17 cellular contexts compared by ENCODE assay signal in the genomic region with DNA sequence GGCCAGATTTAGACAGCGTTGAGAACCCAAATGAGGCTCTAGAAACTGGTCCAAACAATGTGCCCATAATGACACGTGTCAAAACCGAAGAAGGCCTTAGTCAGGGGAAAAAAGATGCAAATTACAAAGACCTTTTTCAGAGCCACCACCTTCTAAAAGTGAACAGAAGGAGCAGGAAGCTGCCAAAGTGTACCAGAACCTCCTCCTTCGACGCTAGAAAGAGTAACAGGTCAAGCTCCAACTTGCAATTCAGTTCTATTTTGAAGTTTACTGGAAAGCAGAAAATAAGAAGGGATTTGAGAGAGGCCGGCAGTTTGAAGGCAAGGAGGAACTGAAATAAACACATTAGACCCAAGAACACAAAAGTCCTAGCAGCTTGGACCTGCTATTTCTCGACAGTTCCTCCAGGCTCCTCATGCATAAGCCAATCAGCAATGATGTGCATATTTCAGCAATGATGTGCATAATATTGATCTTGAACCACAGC.
A peak's percentile ranks its signal among the peaks of the same experiment; 100 is the strongest.
DNase-seq lines count a peak whose midpoint lies in the region; ATAC-seq and TF ChIP-seq lines count a peak whose summit lies in the region.
"Had no signal": no experiment of that assay in that cellular context is flagged by ENCODE, and none has a peak within 500 bp of the region (broad histone marks: within the 10 kb centered on the region; RNA-seq: fewer than 3 reads in every experiment).

No MANE protein-coding gene starts in this region.

- DNase-seq in CD14-positive monocyte (ENCODE audit: low spot score): no peak
- no peak for DNase-seq in activated T-helper 2 cell treated with anti-CD3 and anti-CD28 coated beads, Interferon-gamma antibody, Interleukin-2, Interleukin-4, amounts not matched to agents 10 μg/mL and 5 μg/mL and 100 μg/mL, durations not matched to agents 14 hours and 24 hours and 36 hours (ENCODE audit: low spot score)
- no peak for DNase-seq in NCI-H774 (lab: John Stamatoyannopoulos, UW)
- no peak for DNase-seq in hypothalamus (lab: John Stamatoyannopoulos, UW)
- no peak for DNase-seq in Ammon's horn (ENCODE audit: low spot score)
- DNase-seq: activated CD4-positive, CD25-positive, alpha-beta regulatory T cell treated with anti-CD3 and anti-CD28 coated beads, Interleukin-2, amount 50 U/mL, for 72 hours; activated gamma-delta T cell treated with Interleukin-2 at 50 U/mL for 16 hours; cerebellar nuclear complex; foreskin melanocyte; left lung; NCI-H1694; pancreas; stimulated activated CD4-positive, alpha-beta T cell treated with anti-CD3 and anti-CD28 coated beads, Interleukin-4, amount 100 ng/mL, for 24 hours had no signal

- H3K27me3 Mint-ChIP-seq in CD14-positive monocyte (ENCODE audit: low read depth in 3 of 3): peaks cover 0 to 2% (median 0%) of the 10 kb centered on the region in 3 donors
- no peaks in the 10 kb centered on the region for H3K27me3 Mint-ChIP-seq in activated T-helper 2 cell treated with anti-CD3 and anti-CD28 coated beads, Interferon-gamma antibody, Interleukin-2, Interleukin-4, amounts not matched to agents 10 μg/mL and 5 μg/mL and 100 μg/mL, durations not matched to agents 14 hours and 24 hours and 36 hours (ENCODE audit: low read depth)

- peaks cover 40% of the 10 kb centered on the region for H3K4me1 Mint-ChIP-seq in CD14-positive monocyte
- H3K4me1 Mint-ChIP-seq in activated T-helper 2 cell treated with anti-CD3 and anti-CD28 coated beads, Interferon-gamma antibody, Interleukin-2, Interleukin-4, amounts not matched to agents 10 μg/mL and 5 μg/mL and 100 μg/mL, durations not matched to agents 14 hours and 24 hours and 36 hours (ENCODE audit: low read depth): peaks cover 9% of the 10 kb centered on the region

- ATAC-seq in GM19324 (IDR thresholded peaks at IDR 0.05; ENCODE audit: low FRiP score, unreplicated experiment) (peak; percentile 72), HG03045 (IDR thresholded peaks at IDR 0.05; ENCODE audit: unreplicated experiment) (peak; percentile 69), HG03196 (IDR thresholded peaks at IDR 0.05; ENCODE audit: unreplicated experiment) (no peak)
- ATAC-seq: left lung, pancreas, Right ventricle myocardium inferior had no signal

- peak overlapping the region in 1 of 2 donors; percentile 41 for H3K4me3 Mint-ChIP-seq in CD14-positive monocyte
- H3K4me3 Mint-ChIP-seq in activated T-helper 2 cell treated with anti-CD3 and anti-CD28 coated beads, Interferon-gamma antibody, Interleukin-2, Interleukin-4, amounts not matched to agents 10 μg/mL and 5 μg/mL and 100 μg/mL, durations not matched to agents 14 hours and 24 hours and 36 hours (ENCODE audit: low read depth): no peak overlapping the region

- H3K9me3 Mint-ChIP-seq in CD14-positive monocyte: peaks cover 0 to 3% (median 0%) of the 10 kb centered on the region in 7 donors
- H3K9me3 Mint-ChIP-seq in activated T-helper 2 cell treated with anti-CD3 and anti-CD28 coated beads, Interferon-gamma antibody, Interleukin-2, Interleukin-4, amounts not matched to agents 10 μg/mL and 5 μg/mL and 100 μg/mL, durations not matched to agents 14 hours and 24 hours and 36 hours: no peaks in the 10 kb centered on the region

- H3K27ac Mint-ChIP-seq in CD14-positive monocyte: peak overlapping the region; percentile 24 to 93 (median 76)
- H3K27ac Mint-ChIP-seq in activated T-helper 2 cell treated with anti-CD3 and anti-CD28 coated beads, Interferon-gamma antibody, Interleukin-2, Interleukin-4, amounts not matched to agents 10 μg/mL and 5 μg/mL and 100 μg/mL, durations not matched to agents 14 hours and 24 hours and 36 hours: peak overlapping the region; percentile 35

- no peak for TF ChIP-seq CTCF in CD14-positive monocyte (IDR thresholded peaks at IDR 0.05)

- intact Hi-C loops in CD14-positive monocyte (cut with micrococcal nuclease): no loop called here
- intact Hi-C loops in activated T-helper 2 cell treated with anti-CD3 and anti-CD28 coated beads, Interferon-gamma antibody, Interleukin-2, Interleukin-4, amounts not matched to agents 10 μg/mL and 5 μg/mL and 100 μg/mL, durations not matched to agents 14 hours and 24 hours and 36 hours (cut with micrococcal nuclease): no loop called here

- H3K36me3 Mint-ChIP-seq in CD14-positive monocyte: peaks cover 8 to 14% of the 10 kb centered on the region in 2 donors
- H3K36me3 Mint-ChIP-seq in activated T-helper 2 cell treated with anti-CD3 and anti-CD28 coated beads, Interferon-gamma antibody, Interleukin-2, Interleukin-4, amounts not matched to agents 10 μg/mL and 5 μg/mL and 100 μg/mL, durations not matched to agents 14 hours and 24 hours and 36 hours (ENCODE audit: low read depth): peaks cover 32% of the 10 kb centered on the region
